In genomic region chr4:7693711-7694110, GRCh38 we compare ENCODE assay signal across 13 cellular contexts.
DNase-seq lines count a peak whose midpoint lies in the region; TF ChIP-seq lines count a peak whose summit lies in the region.
"Had no signal": no experiment of that assay in that cellular context is flagged by ENCODE, and none has a peak within 500 bp of the region (broad histone marks: within the 10 kb centered on the region; RNA-seq: fewer than 3 reads in every experiment).

No MANE protein-coding gene starts in this region.

- H3K27me3 ChIP-seq in H7 (ENCODE audit: control insufficient read depth, insufficient read depth, low read length) (no peaks in the 10 kb centered on the region), neural cell (ENCODE audit: insufficient read depth, low read depth, low read length) (no peaks in the 10 kb centered on the region), SK-N-SH (ENCODE audit: insufficient read depth) (no peaks in the 10 kb centered on the region)
- H3K27me3 ChIP-seq: BLaER1 treated with 17β-estradiol and CSF1 and Interleukin-3, amounts not matched to agents 10 nM and 100 nM had no signal

- H3K36me3 ChIP-seq in H7 (replicated peaks; ENCODE audit: control insufficient read depth, insufficient read depth, low read length) = no peaks in the 10 kb centered on the region
- no peaks in the 10 kb centered on the region for H3K36me3 ChIP-seq in neural cell (ENCODE audit: insufficient read depth, low read length)
- no peaks in the 10 kb centered on the region for H3K36me3 ChIP-seq in SK-N-SH (replicated peaks in 1 of 2; ENCODE audit: control insufficient read depth in 1 of 2, insufficient read depth in 2 of 2, low read length in 1 of 2)

- intact Hi-C loops in posterior vena cava (cut with DNase I) = no loop called here

- H2AFZ ChIP-seq in neural cell (ENCODE audit: low read depth, low read length) (no peak overlapping the region), SK-N-SH (ENCODE audit: low read depth) (no peak overlapping the region)
- H2AFZ ChIP-seq: GM23248 had no signal

- H3K4me1 ChIP-seq in SK-N-SH (ENCODE audit: control insufficient read depth in 1 of 2, insufficient read depth in 2 of 2, low read depth in 1 of 2, low read length in 1 of 2) = peaks cover 0 to 9% of the 10 kb centered on the region in 2 experiments; a peak in 2 of 4 replicates

- 94% methylated on average over 3 of the region's 12 CpGs for WGBS in SK-N-SH (ENCODE audit: low lambda C conversion rate)

- H3K4me1 Mint-ChIP-seq in chondrocyte (ENCODE audit: low read depth) = peaks cover 3% of the 10 kb centered on the region
- H3K4me1 Mint-ChIP-seq: CD4-positive, CD25-positive, alpha-beta regulatory T cell had no signal

- H3K79me2 ChIP-seq in neural cell (replicated peaks; ENCODE audit: insufficient read depth, low read length) (no peaks in the 10 kb centered on the region), SK-N-SH (ENCODE audit: insufficient read depth) (no peaks in the 10 kb centered on the region)

- H3K4me3 Mint-ChIP-seq in chondrocyte (ENCODE audit: unreplicated experiment) = no peak overlapping the region
- H3K4me3 Mint-ChIP-seq: CD4-positive, CD25-positive, alpha-beta regulatory T cell; H9 had no signal

- CTCF ChIA-PET in SK-N-SH (lab: Yijun Ruan, JAX) = interaction anchor here (1.0 kb wide), 1 partner anchor 26 kb away, joined by 3 read pairs; no protein-coding TSS in a partner anchor

- H3K9ac ChIP-seq in neural cell (ENCODE audit: low read length) (no peak overlapping the region), SK-N-SH (no peak overlapping the region)
- H3K9ac ChIP-seq: BLaER1 treated with 17β-estradiol and CSF1 and Interleukin-3, amounts not matched to agents 10 nM and 100 nM; GM23248 had no signal

- H3K9me2 ChIP-seq in neural cell (ENCODE audit: insufficient read depth, low read length) (no peaks in the 10 kb centered on the region), SK-N-SH (no peaks in the 10 kb centered on the region)

- no peaks in the 10 kb centered on the region for H3K9me3 ChIP-seq in neural cell (ENCODE audit: low read length)
- no peaks in the 10 kb centered on the region for H3K9me3 ChIP-seq in SK-N-SH
- H3K9me3 ChIP-seq: BLaER1 treated with 17β-estradiol and CSF1 and Interleukin-3, amounts not matched to agents 10 nM and 100 nM had no signal

- peaks cover 2% of the 10 kb centered on the region for H3K36me3 Mint-ChIP-seq in chondrocyte (ENCODE audit: low read depth)
- H3K36me3 Mint-ChIP-seq: CD4-positive, CD25-positive, alpha-beta regulatory T cell had no signal

- TF ChIP-seq EP300 in neural cell (conservative IDR thresholded peaks at IDR 0.05; ENCODE audit: poor library complexity, severe bottlenecking) (no peak), SK-N-SH (IDR thresholded peaks at IDR 0.05; ENCODE audit: borderline replicate concordance in 1 of 2, low read depth in 1 of 2, low read length in 1 of 2) (no peak)

- H3F3A ChIP-seq in neural cell (ENCODE audit: insufficient read depth, low read length, poor library complexity, severe bottlenecking) (no peaks in the 10 kb centered on the region), SK-N-SH (replicated peaks; ENCODE audit: insufficient read depth) (peaks cover 4% of the 10 kb centered on the region)

- H3K4me2 ChIP-seq in neural cell (ENCODE audit: low read length) (no peak overlapping the region), SK-N-SH (no peak overlapping the region)
- H3K4me2 ChIP-seq: BLaER1 treated with 17β-estradiol and CSF1 and Interleukin-3, amounts not matched to agents 10 nM and 100 nM had no signal

- H3K27me3 Mint-ChIP-seq in chondrocyte (ENCODE audit: low read depth) = peaks cover 35% of the 10 kb centered on the region

- H3K27ac Mint-ChIP-seq in chondrocyte (ENCODE audit: unreplicated experiment) = no peak overlapping the region
- H3K27ac Mint-ChIP-seq: CD4-positive, CD25-positive, alpha-beta regulatory T cell; H9 had no signal

- peaks cover 2% of the 10 kb centered on the region for H3K9me3 Mint-ChIP-seq in chondrocyte (ENCODE audit: low read depth)

- H3K27ac ChIP-seq in neural cell (ENCODE audit: low read length) (no peak overlapping the region), SK-N-SH (ENCODE audit: low read depth in 2 of 2, low read length in 1 of 2) (no peak overlapping the region)
- H3K27ac ChIP-seq: BLaER1 treated with 17β-estradiol and CSF1 and Interleukin-3, amounts not matched to agents 10 nM and 100 nM; GM23248 had no signal

- H3K4me3 ChIP-seq in H7 (ENCODE audit: insufficient read depth, low read depth, low read length) = no peak overlapping the region
- H3K4me3 ChIP-seq in neural cell (ENCODE audit: low read length) = peak overlapping the region; percentile 41
- no peak overlapping the region for H3K4me3 ChIP-seq in SK-N-SH (ENCODE audit: low read depth in 2 of 2, low read length in 1 of 2)
- H3K4me3 ChIP-seq: BLaER1 treated with 17β-estradiol and CSF1 and Interleukin-3, amounts not matched to agents 10 nM and 100 nM; GM23248 had no signal

- no peaks in the 10 kb centered on the region for H4K20me1 ChIP-seq in neural cell (ENCODE audit: insufficient read depth)
- H4K20me1 ChIP-seq in SK-N-SH (ENCODE audit: insufficient read depth) = no peaks in the 10 kb centered on the region

- DNase-seq in H7 = peak; percentile 39
- DNase-seq in chondrocyte (ENCODE audit: low spot score) = peak; percentile 92
- peak; percentile 76 for DNase-seq in posterior vena cava (ENCODE audit: low spot score)
- DNase-seq in SW480 (ENCODE audit: low spot score) = no peak
- DNase-seq in NCI-H2081 treated with DMSO at 0.1 percent for 48 hours (lab: John Stamatoyannopoulos, UW) = no peak
- no peak for DNase-seq in SK-N-SH
- DNase-seq: ACHN; CD4-positive, CD25-positive, alpha-beta regulatory T cell; DMS 273 treated with DMSO at 0.1 percent for 48 hours; GM23248; H9 had no signal

- TF ChIP-seq RAD21 in neural cell (conservative IDR thresholded peaks at IDR 0.05) = no peak
- TF ChIP-seq RAD21 in SK-N-SH (IDR thresholded peaks at IDR 0.05; ENCODE audit: low read length) = no peak

- POLR2A ChIA-PET in SK-N-SH (lab: Yijun Ruan, JAX) = no interaction called here

- no peak for TF ChIP-seq CTCF in chondrocyte (IDR thresholded peaks at IDR 0.05)
- TF ChIP-seq CTCF in neural cell (IDR thresholded peaks at IDR 0.05; ENCODE audit: poor library complexity, severe bottlenecking) = no peak
- no peak for TF ChIP-seq CTCF in SK-N-SH (IDR thresholded peaks at IDR 0.05)

TF ChIP-seq in neural cell, 6 proteins besides CTCF, POLR2A, EP300 and RAD21 (continues in another document):
- TF ChIP-seq TAF1 (IDR thresholded peaks at IDR 0.05; ENCODE audit: low read depth) (no peak), POLR2AphosphoS5 (IDR thresholded peaks at IDR 0.05) (no peak), REST (IDR thresholded peaks at IDR 0.05; ENCODE audit: borderline replicate concordance) (no peak)

TF ChIP-seq in SK-N-SH, 30 proteins besides CTCF, POLR2A, EP300 and RAD21:
- no peak for TF ChIP-seq USF2 (IDR thresholded peaks at IDR 0.05; ENCODE audit: borderline replicate concordance, low read depth, low read length)
- no peak for TF ChIP-seq GABPA (IDR thresholded peaks at IDR 0.05; ENCODE audit: low read depth)
TF ChIP-seq in SK-N-SH: peak in this region for 0.

Comparison
In these comparisons a context has a peak if more than half of its experiments do, and no peak if none do; other contexts are left out.
1. DNase-seq: peak in H7 (single experiment), chondrocyte (single experiment) and posterior vena cava (single experiment); none in SW480 (single experiment), NCI-H2081 treated with DMSO at 0.1 percent for 48 hours (single experiment) and SK-N-SH (single experiment).